ENCODE assay signal across 8 cellular contexts in the genomic region with DNA sequence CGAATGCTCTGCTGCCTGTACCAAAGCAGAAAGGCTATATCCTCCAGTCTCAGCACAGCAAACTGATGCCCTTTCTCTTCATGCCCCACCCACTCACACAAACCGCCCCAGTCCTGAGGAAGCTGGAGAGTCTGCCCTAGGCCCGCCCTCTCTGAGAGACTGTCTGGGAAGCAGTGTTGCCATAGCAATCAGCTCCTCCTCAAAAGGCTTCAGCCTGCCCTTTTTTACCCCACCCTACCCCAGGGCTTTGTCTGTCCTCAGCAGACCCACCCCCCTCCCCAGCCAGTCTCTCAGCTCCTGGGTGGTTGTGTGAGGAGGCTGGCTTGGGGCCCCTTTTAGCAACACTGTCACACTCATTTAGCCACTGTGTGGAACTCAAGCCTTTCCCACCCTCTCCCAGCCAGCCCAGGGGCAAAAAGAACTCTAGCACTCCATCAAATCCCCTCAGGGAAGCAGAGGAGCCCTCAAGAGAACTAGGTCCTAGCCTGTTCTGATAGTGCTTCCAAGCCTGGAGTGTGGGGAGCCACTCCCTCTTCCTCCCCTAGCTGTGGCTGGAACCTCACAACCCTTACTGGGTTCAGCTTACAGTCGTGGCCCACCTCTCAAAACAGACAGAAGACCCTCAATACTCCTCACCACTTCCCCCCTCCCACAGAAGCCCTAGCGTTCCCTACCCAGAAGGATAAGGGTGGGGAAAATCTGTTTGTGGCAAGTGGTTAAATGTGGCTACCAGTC. TPM values are rescaled to one million over a fixed set of nuclear protein-coding genes. Genes with fewer than 3 reads are reported as not detected.
DNase-seq lines count a peak whose midpoint lies in the region; ATAC-seq lines count a peak whose summit lies in the region.

No MANE protein-coding gene starts in this region.

- H3K4me1 Mint-ChIP-seq in CD8-positive, alpha-beta memory T cell, result peaks cover 53 to 71% (median 66%) of the 10 kb centered on the region in 3 donors
- peaks cover 52 to 57% (median 56%) of the 10 kb centered on the region in 3 donors for H3K4me1 Mint-ChIP-seq in naive B cell

- peak overlapping the region; percentile 92 to 100 (median 96) for H3K27ac Mint-ChIP-seq in CD8-positive, alpha-beta memory T cell
- peak overlapping the region in 5 of 6 donors; percentile 89 to 93 (median 90) for H3K27ac Mint-ChIP-seq in naive B cell

- CTCF ChIA-PET in CD8-positive, alpha-beta memory T cell (lab: Charles Lee), result interaction anchor here (1.1 to 5.2 kb wide), 4 partner anchors 11 to 215 kb away, joined by 3 to 50 read pairs (median 10); partner anchors contain the start of genes PIGO and STOML2

- peak overlapping the region; percentile 82 for H3K27ac ChIP-seq in CD8-positive, alpha-beta memory T cell (ENCODE audit: low read depth, low read length)

- H3K9me3 ChIP-seq in CD8-positive, alpha-beta memory T cell (ENCODE audit: low read length), result no peaks in the 10 kb centered on the region

- H3K36me3 ChIP-seq in CD8-positive, alpha-beta memory T cell (ENCODE audit: insufficient read depth, low read length), result no peaks in the 10 kb centered on the region

- H3K27me3 Mint-ChIP-seq in CD8-positive, alpha-beta memory T cell, result peaks cover 0 to 1% of the 10 kb centered on the region in 2 donors
- H3K27me3 Mint-ChIP-seq in naive B cell, result no peaks in the 10 kb centered on the region

- H3K9me3 Mint-ChIP-seq in CD8-positive, alpha-beta memory T cell, result no peaks in the 10 kb centered on the region
- peaks cover 0 to 3% (median 0%) of the 10 kb centered on the region in 7 donors for H3K9me3 Mint-ChIP-seq in naive B cell

- peak overlapping the region; percentile 86 to 97 (median 89) for H3K4me3 Mint-ChIP-seq in CD8-positive, alpha-beta memory T cell
- H3K4me3 Mint-ChIP-seq in naive B cell, result peak overlapping the region; percentile 42 to 98 (median 94)

- peak; percentile 53 to 87 (median 67) for DNase-seq in CD8-positive, alpha-beta memory T cell
- DNase-seq in OCI-M1 (lab: John Stamatoyannopoulos, UW) (peak; percentile 95), fibroblast of gingiva (ENCODE audit: low read depth) (peak; percentile 96), naive B cell (peak; percentile 19), stromal cell of bone marrow (ENCODE audit: low read depth) (peak; percentile 98), NCI-H1048 (lab: John Stamatoyannopoulos, UW) (no peak)
- DNase-seq in activated T-cell treated with anti-CD3 and anti-CD28 coated beads, Interleukin-2, amount 50 U/mL, for 48 hours, result peak; percentile 72 to 76

- POLR2A ChIA-PET in CD8-positive, alpha-beta memory T cell (lab: Charles Lee), result interaction anchor here (0.7 to 1.7 kb wide), 3 partner anchors 11 to 1001 kb away, joined by 6 to 7 read pairs (median 6); no protein-coding TSS in a partner anchor

- no peaks in the 10 kb centered on the region for H3K27me3 ChIP-seq in CD8-positive, alpha-beta memory T cell (ENCODE audit: insufficient read depth, low read length, poor library complexity, severe bottlenecking)

- H3K4me1 ChIP-seq in CD8-positive, alpha-beta memory T cell (ENCODE audit: insufficient read depth, low read length), result peaks cover 52% of the 10 kb centered on the region

- peaks cover 0 to 2% (median 0%) of the 10 kb centered on the region in 3 donors for H3K36me3 Mint-ChIP-seq in CD8-positive, alpha-beta memory T cell
- H3K36me3 Mint-ChIP-seq in naive B cell, result no peaks in the 10 kb centered on the region

- peak overlapping the region; percentile 61 for H3K4me3 ChIP-seq in CD8-positive, alpha-beta memory T cell (ENCODE audit: low read length)

- ATAC-seq in HG03354 (IDR thresholded peaks at IDR 0.05; ENCODE audit: poor library complexity, severe bottlenecking, unreplicated experiment) (peak; percentile 11), naive B cell (ENCODE audit: low read depth in 2 of 2) (no peak)

RNA-seq across cellular contexts. Expression of gene ATOSB, which starts 1.4 kb away (rescaled TPM):
- 1 to 10 TPM; 4.4 to 6.3 TPM for total RNA-seq in CD8-positive, alpha-beta memory T cell
- polyA plus RNA-seq in CD8-positive, alpha-beta memory T cell, result 6.4 TPM
- polyA plus RNA-seq in naive B cell (ENCODE audit: low read depth in 6 of 6), result 1 to 10 TPM in 3 of 6 donors, under 1 TPM in 3; 0.10 to 1.6 (median 0.99) TPM

RNA-seq across cellular contexts. Expression of gene STOML2, which starts 11.3 kb away (rescaled TPM):
- total RNA-seq in CD8-positive, alpha-beta memory T cell, result 100 to 1,000 TPM; 258 to 271 TPM
- 88.9 TPM for polyA plus RNA-seq in CD8-positive, alpha-beta memory T cell
- polyA plus RNA-seq in naive B cell (ENCODE audit: low read depth in 6 of 6), result 100 to 1,000 TPM in 3 of 6 donors, 10 to 100 TPM in 3; 82.9 to 215 (median 95.8) TPM

RNA-seq across cellular contexts. Expression of gene PIGO, which starts 17.9 kb away (rescaled TPM):
- 10 to 100 TPM; 31.7 to 32.1 TPM for total RNA-seq in CD8-positive, alpha-beta memory T cell
- polyA plus RNA-seq in CD8-positive, alpha-beta memory T cell, result 26.4 TPM
- 10 to 100 TPM; 24.8 to 31.4 (median 26.9) TPM for polyA plus RNA-seq in naive B cell (ENCODE audit: low read depth in 6 of 6)

RNA-seq across cellular contexts. Expression of gene FANCG, which starts 34.5 kb away (rescaled TPM):
- total RNA-seq in CD8-positive, alpha-beta memory T cell, result 10 to 100 TPM; 90.6 to 95.4 TPM
- 10.0 TPM for polyA plus RNA-seq in CD8-positive, alpha-beta memory T cell
- polyA plus RNA-seq in naive B cell (ENCODE audit: low read depth in 6 of 6), result 10 to 100 TPM in 3 of 6 donors, 1 to 10 TPM in 3; 1.8 to 12.1 (median 10.5) TPM

RNA-seq across cellular contexts. Expression of gene VCP, which starts 41.9 kb away (rescaled TPM):
- 100 to 1,000 TPM; 309 to 323 TPM for total RNA-seq in CD8-positive, alpha-beta memory T cell
- polyA plus RNA-seq in CD8-positive, alpha-beta memory T cell, result 195 TPM
- polyA plus RNA-seq in naive B cell (ENCODE audit: low read depth in 6 of 6), result 100 to 1,000 TPM; 111 to 159 (median 135) TPM
